ENCODE assay signal across 28 cellular contexts in genomic region chr7:111815354-111815753, GRCh38.
"Had no signal": no experiment of that assay in that cellular context is flagged by ENCODE, and none has a peak within 500 bp of the region (broad histone marks: within the 10 kb centered on the region; RNA-seq: fewer than 3 reads in every experiment).

No MANE protein-coding gene starts in this region.

- H3K9me3 ChIP-seq: colonic mucosa, esophagus muscularis mucosa, esophagus squamous epithelium, gastrocnemius medialis, gastroesophageal sphincter, heart left ventricle, heart right ventricle had no signal

- FAIRE-seq: colon, endometrium, endothelial cell of umbilical vein, frontal cortex had no signal

- H3K27ac ChIP-seq: colonic mucosa, coronary artery, dorsolateral prefrontal cortex, epithelial cell of prostate, esophagus muscularis mucosa, esophagus squamous epithelium, foreskin keratinocyte, gastrocnemius medialis, gastroesophageal sphincter, heart left ventricle, heart right ventricle had no signal

- ATAC-seq: effector memory CD8-positive, alpha-beta T cell; esophagus mucosa; foreskin keratinocyte; gastrocnemius medialis; gastroesophageal sphincter; heart left ventricle; heart right ventricle had no signal

- DNase-seq: colonic mucosa; cortex of kidney; dermis blood vessel endothelial cell; dorsolateral prefrontal cortex; effector CD4-positive, alpha-beta T cell; effector CD8-positive, alpha-beta T cell; effector memory CD4-positive, alpha-beta T cell; effector memory CD8-positive, alpha-beta T cell; endodermal cell; erythroblast; esophagus squamous epithelium; foreskin fibroblast; foreskin keratinocyte; foreskin melanocyte; gastrocnemius medialis; glutamatergic neuron; head of caudate nucleus; heart left ventricle; heart right ventricle had no signal

- H3K4me3 ChIP-seq: colonic mucosa, coronary artery, dorsolateral prefrontal cortex, esophagus muscularis mucosa, esophagus squamous epithelium, gastrocnemius medialis, gastroesophageal sphincter, heart left ventricle, heart right ventricle had no signal

- H3K27me3 ChIP-seq: colonic mucosa, dorsolateral prefrontal cortex, esophagus muscularis mucosa, esophagus squamous epithelium, foreskin keratinocyte, gastrocnemius medialis, gastroesophageal sphincter, heart left ventricle, heart right ventricle had no signal

- H3K36me3 ChIP-seq: colonic mucosa, esophagus squamous epithelium had no signal

- H3K4me1 ChIP-seq: colonic mucosa, esophagus muscularis mucosa, esophagus squamous epithelium, foreskin keratinocyte, gastrocnemius medialis, gastroesophageal sphincter, heart left ventricle, heart right ventricle had no signal
